14 cellular contexts compared by ENCODE assay signal in genomic region chr19:35122687-35123551, GRCh38. TPM values are rescaled to one million over a fixed set of nuclear protein-coding genes. Genes with fewer than 3 reads are reported as not detected.
A peak's percentile ranks its signal among the peaks of the same experiment; 100 is the strongest.
DNase-seq lines count a peak whose midpoint lies in the region; ATAC-seq, FAIRE-seq and TF ChIP-seq lines count a peak whose summit lies in the region.
"Had no signal": no experiment of that assay in that cellular context is flagged by ENCODE, and none has a peak within 500 bp of the region (broad histone marks: within the 10 kb centered on the region; RNA-seq: fewer than 3 reads in every experiment).

No MANE protein-coding gene starts in this region.

- no peak overlapping the region for H3K4me3 Mint-ChIP-seq in activated T-cell treated with anti-CD3 and anti-CD28 coated beads, Interleukin-2, amount 50 U/mL, for 4 hours

- TF ChIP-seq CTCF in A549 (IDR thresholded peaks at IDR 0.05) (no peak), PC-3 (conservative IDR thresholded peaks at IDR 0.05; ENCODE audit: low read depth, low read length) (no peak)

- no peaks in the 10 kb centered on the region for H3F3A ChIP-seq in PC-3 (ENCODE audit: low read length, unreplicated experiment)

- BruUV-seq in PC-3 (replicated peaks; lab: Mats Ljungman, UMichigan), result no TSS peak

- 81% methylated on average over 19 of the region's 19 CpGs for WGBS in A549 (ENCODE audit: missing lambda C conversion rate)

- H3K9me2 ChIP-seq in PC-3 (replicated peaks; ENCODE audit: low read length), result no peaks in the 10 kb centered on the region

- H3K4me2 ChIP-seq in A549, result no peak overlapping the region
- H3K4me2 ChIP-seq in PC-3 (ENCODE audit: low read length), result no peak overlapping the region

- no peaks in the 10 kb centered on the region for H3K36me3 Mint-ChIP-seq in activated T-cell treated with anti-CD3 and anti-CD28 coated beads, Interleukin-2, amount 50 U/mL, for 4 hours (ENCODE audit: insufficient read depth)

- H3K27ac ChIP-seq in A549 (no peak overlapping the region), PC-3 (ENCODE audit: low read length) (peak overlapping the region; percentile 78), epithelial cell of prostate (peak overlapping the region; percentile 90), rectal smooth muscle tissue (ENCODE audit: low read depth, low read length) (peak overlapping the region; percentile 3)

- no peak for TF ChIP-seq POLR2A in A549 (IDR thresholded peaks at IDR 0.05; ENCODE audit: low read length)

- no peaks in the 10 kb centered on the region for H3K27me3 Mint-ChIP-seq in activated T-cell treated with anti-CD3 and anti-CD28 coated beads, Interleukin-2, amount 50 U/mL, for 4 hours (ENCODE audit: low read depth)

- DNase-seq in A549 (ENCODE audit: low read depth in 1 of 2, low spot score in 1 of 2) (no peak), PC-3 (no peak), epithelial cell of prostate (ENCODE audit: low read depth, low spot score) (no peak), NCI-H82 treated with DMSO at 0.1 percent for 48 hours (lab: John Stamatoyannopoulos, UW; ENCODE audit: unreplicated experiment) (no peak), cortex of kidney (lab: John Stamatoyannopoulos, UW) (no peak)
- DNase-seq in activated T-cell treated with anti-CD3 and anti-CD28 coated beads, Interleukin-2, amount 50 U/mL, for 4 hours, result no peak
- DNase-seq: activated CD4-positive, alpha-beta T cell treated with anti-CD3 and anti-CD28 coated beads for 4 hours; erythroblast; KBM-7; NCI-H187 treated with DMSO at 0.1 percent for 48 hours had no signal

- ATAC-seq in A549, result no peak
- ATAC-seq in PC-3, result no peak
- no peak for ATAC-seq in GM21526 (IDR thresholded peaks at IDR 0.05; ENCODE audit: low FRiP score, unreplicated experiment)
- no peak for ATAC-seq in activated T-cell treated with anti-CD3 and anti-CD28 coated beads, Interleukin-2, amount 50 U/mL, for 4 hours

- H3K9me3 Mint-ChIP-seq in activated T-cell treated with anti-CD3 and anti-CD28 coated beads, Interleukin-2, amount 50 U/mL, for 4 hours, result no peaks in the 10 kb centered on the region
- H3K9me3 Mint-ChIP-seq: activated T-helper 2 cell treated with anti-CD3 and anti-CD28 coated beads, Interferon-gamma antibody, Interleukin-2, Interleukin-4, amounts not matched to agents 10 μg/mL and 5 μg/mL and 100 μg/mL, durations not matched to agents 14 hours and 24 hours and 36 hours had no signal

- H3K9ac ChIP-seq in PC-3 (ENCODE audit: low read length), result peak overlapping the region; percentile 72
- H3K9ac ChIP-seq in rectal smooth muscle tissue (ENCODE audit: low read length), result no peak overlapping the region

- H3K4me1 Mint-ChIP-seq in activated T-cell treated with anti-CD3 and anti-CD28 coated beads, Interleukin-2, amount 50 U/mL, for 4 hours (ENCODE audit: low read depth), result peaks cover 11% of the 10 kb centered on the region

- no peaks in the 10 kb centered on the region for H4K20me1 ChIP-seq in PC-3 (ENCODE audit: low read length)

- H3K4me1 ChIP-seq in A549, result peaks cover 22% of the 10 kb centered on the region
- peaks cover 58% of the 10 kb centered on the region for H3K4me1 ChIP-seq in PC-3 (ENCODE audit: insufficient read depth, low read length)
- H3K4me1 ChIP-seq in rectal smooth muscle tissue (ENCODE audit: control insufficient read depth, insufficient read depth, low read length), result peaks cover 7% of the 10 kb centered on the region

- intact Hi-C loops in PC-3 (cut with micrococcal nuclease), result no loop called here

- peaks cover 3% of the 10 kb centered on the region; the same call in 1 of the 2 replicates for H3K36me3 ChIP-seq in PC-3 (ENCODE audit: low read depth, low read length)
- no peaks in the 10 kb centered on the region for H3K36me3 ChIP-seq in rectal smooth muscle tissue (ENCODE audit: control insufficient read depth, insufficient read depth, low read length)

- 0 out of 2 replicates have a peak, but pooled peaks cover 6% of the 10 kb centered on the region for H3K79me2 ChIP-seq in PC-3 (ENCODE audit: low read length)

- POLR2A ChIA-PET in A549 (lab: Yijun Ruan, JAX), result no interaction called here
- POLR2A ChIA-PET in PC-3 (lab: Charles Lee; ENCODE audit: unreplicated experiment), result no interaction called here

- H3K4me3 ChIP-seq in A549, result no peak overlapping the region
- H3K4me3 ChIP-seq in PC-3 (ENCODE audit: low read length), result no peak overlapping the region
- no peak overlapping the region for H3K4me3 ChIP-seq in rectal smooth muscle tissue (ENCODE audit: low read length)

- CTCF ChIA-PET in A549 (lab: Yijun Ruan, JAX) (interaction anchor here (0.6 to 7.6 kb wide), 9 partner anchors 7 to 387 kb away, joined by 3 to 145 read pairs (median 4); partner anchors contain the start of genes FXYD1, FXYD3 and LGI4), PC-3 (lab: Charles Lee) (no interaction called here)

- peak; percentile 18 for FAIRE-seq in A549 (lab: Jason Lieb, UNC)

- TF ChIP-seq RAD21 in A549 (conservative IDR thresholded peaks at IDR 0.05 in 1 of 2, IDR thresholded peaks at IDR 0.05 in 1 of 2), result no peak

- H3K9me3 ChIP-seq in A549, result no peaks in the 10 kb centered on the region
- no peaks in the 10 kb centered on the region for H3K9me3 ChIP-seq in PC-3 (ENCODE audit: low read length)

- H3K27me3 ChIP-seq in PC-3 (ENCODE audit: low read length) (no peaks in the 10 kb centered on the region), rectal smooth muscle tissue (ENCODE audit: control insufficient read depth, insufficient read depth, low read length) (no peaks in the 10 kb centered on the region)

- TF ChIP-seq EP300 in A549 (IDR thresholded peaks at IDR 0.05), result no peak

- H2AFZ ChIP-seq in PC-3 (ENCODE audit: low read length), result no peak overlapping the region

TF ChIP-seq in A549, 52 proteins besides CTCF, POLR2A, EP300 and RAD21:
- TF ChIP-seq CEBPB (IDR thresholded peaks at IDR 0.05), result peak in 1 of 2 experiments; percentile 53; a peak in 1 of 4 replicates
- TF ChIP-seq HOXB5 (CRISPR knock-in tag; IDR thresholded peaks at IDR 0.05), result no peak
TF ChIP-seq in A549: peak in this region for 1.

RNA-seq across cellular contexts. Expression of gene FXYD3, which starts 7.3 kb away (rescaled TPM):
- polyA plus RNA-seq in A549 (2011; rRNA removed) (0.32 and 0.46 TPM in 2 replicates), A549 (2017; fragmentation: RNase III; extraction: RNeasy Plus Mini Kit Qiagen cat#74134 plus additional on column Dnase treatment) (0.16 TPM in 1 of 3 replicates, not detected in the others)
- 0.05 and 0.07 TPM in 2 replicates for polyA plus RNA-seq in A549 (2012; cell fraction: cytosol; rRNA removed)
- 0.17 TPM in 1 of 2 replicates, not detected in the other for polyA plus RNA-seq in A549 (2012; cell fraction: nucleus; rRNA removed)
- polyA minus RNA-seq in A549 (2011; rRNA and poly(A)+ RNA removed), result not detected in 2 replicates
- total RNA-seq in PC-3 (2014; rRNA removed), result 48.7 and 61.6 TPM in 2 replicates
- total RNA-seq in activated T-cell treated with anti-CD3 and anti-CD28 coated beads, Interleukin-2, amount 50 U/mL, for 4 hours, result under 1 TPM; 0.23 to 0.63 (median 0.41) TPM
- total RNA-seq: activated T-helper 2 cell treated with anti-CD3 and anti-CD28 coated beads, Interferon-gamma antibody, Interleukin-2, Interleukin-4, amounts not matched to agents 10 μg/mL and 5 μg/mL and 100 μg/mL, durations not matched to agents 14 hours and 24 hours and 36 hours; G401 had no signal

RNA-seq across cellular contexts. Expression of gene LGI4, which starts 11.9 kb away (rescaled TPM):
- polyA plus RNA-seq in A549 (2011; rRNA removed) (0.06 and 0.13 TPM in 2 replicates), A549 (2017; fragmentation: RNase III; extraction: RNeasy Plus Mini Kit Qiagen cat#74134 plus additional on column Dnase treatment) (0.09 to 0.16 TPM (median 0.12 TPM) in 3 replicates)
- polyA plus RNA-seq in A549 (2012; cell fraction: cytosol; rRNA removed), result 0.06 and 0.09 TPM in 2 replicates
- 0.92 and 1.1 TPM in 2 replicates for polyA plus RNA-seq in A549 (2012; cell fraction: nucleus; rRNA removed)
- 0.21 and 0.29 TPM in 2 replicates for polyA minus RNA-seq in A549 (2011; rRNA and poly(A)+ RNA removed)
- total RNA-seq in PC-3 (2014; rRNA removed), result 0.22 TPM in 1 of 2 replicates, not detected in the other
- under 1 TPM in 1 of 3 donors, not detected in 2; 0.14 TPM for total RNA-seq in activated T-cell treated with anti-CD3 and anti-CD28 coated beads, Interleukin-2, amount 50 U/mL, for 4 hours

RNA-seq across cellular contexts. Expression of gene FXYD1, which starts 15.7 kb away (rescaled TPM):
- not detected in 2 replicates for polyA plus RNA-seq in A549 (2011; rRNA removed)
- polyA plus RNA-seq in A549 (2012; cell fraction: cytosol; rRNA removed), result 0.06 and 0.13 TPM in 2 replicates
- polyA plus RNA-seq in A549 (2012; cell fraction: nucleus; rRNA removed), result 0.10 and 0.13 TPM in 2 replicates
- not detected in 3 replicates for polyA plus RNA-seq in A549 (2017; fragmentation: RNase III; extraction: RNeasy Plus Mini Kit Qiagen cat#74134 plus additional on column Dnase treatment)
- not detected in 2 replicates for polyA minus RNA-seq in A549 (2011; rRNA and poly(A)+ RNA removed)
- total RNA-seq in PC-3 (2014; rRNA removed), result not detected in 2 replicates
- total RNA-seq in activated T-cell treated with anti-CD3 and anti-CD28 coated beads, Interleukin-2, amount 50 U/mL, for 4 hours, result 1 to 10 TPM in 2 of 3 donors, under 1 TPM in 1; 0.95 to 1.6 (median 1.4) TPM
- total RNA-seq: G401 had no signal

RNA-seq across cellular contexts. Expression of gene FXYD7, which starts 20.1 kb away (rescaled TPM):
- polyA plus RNA-seq in A549 (2011; rRNA removed), result not detected in 2 replicates
- polyA plus RNA-seq in A549 (2012; cell fraction: cytosol; rRNA removed), result 0.20 and 0.21 TPM in 2 replicates
- 0.09 and 0.12 TPM in 2 replicates for polyA plus RNA-seq in A549 (2012; cell fraction: nucleus; rRNA removed)
- polyA plus RNA-seq in A549 (2017; fragmentation: RNase III; extraction: RNeasy Plus Mini Kit Qiagen cat#74134 plus additional on column Dnase treatment), result 0.15 TPM in 1 of 3 replicates, not detected in the others
- not detected in 2 replicates for polyA minus RNA-seq in A549 (2011; rRNA and poly(A)+ RNA removed)
- not detected in 2 replicates for total RNA-seq in PC-3 (2014; rRNA removed)
- total RNA-seq in activated T-cell treated with anti-CD3 and anti-CD28 coated beads, Interleukin-2, amount 50 U/mL, for 4 hours, result under 1 TPM in 1 of 3 donors, not detected in 2; 0.48 TPM
- total RNA-seq: activated T-helper 2 cell treated with anti-CD3 and anti-CD28 coated beads, Interferon-gamma antibody, Interleukin-2, Interleukin-4, amounts not matched to agents 10 μg/mL and 5 μg/mL and 100 μg/mL, durations not matched to agents 14 hours and 24 hours and 36 hours; G401 had no signal

RNA-seq across cellular contexts. Expression of gene FXYD5, which starts 31.6 kb away (rescaled TPM):
- polyA plus RNA-seq in A549 (2011; rRNA removed), result 70.8 and 77.3 TPM in 2 replicates
- 191 and 198 TPM in 2 replicates for polyA plus RNA-seq in A549 (2012; cell fraction: cytosol; rRNA removed)
- polyA plus RNA-seq in A549 (2012; cell fraction: nucleus; rRNA removed), result 126 and 158 TPM in 2 replicates
- polyA plus RNA-seq in A549 (2017; fragmentation: RNase III; extraction: RNeasy Plus Mini Kit Qiagen cat#74134 plus additional on column Dnase treatment), result 106 to 116 TPM (median 113 TPM) in 3 replicates
- polyA minus RNA-seq in A549 (2011; rRNA and poly(A)+ RNA removed), result 154 and 174 TPM in 2 replicates
- total RNA-seq in PC-3 (2014; rRNA removed), result 114 and 123 TPM in 2 replicates
- total RNA-seq in activated T-cell treated with anti-CD3 and anti-CD28 coated beads, Interleukin-2, amount 50 U/mL, for 4 hours, result 100 to 1,000 TPM; 363 to 466 (median 421) TPM
- total RNA-seq: G401 had no signal

Comparison
In these comparisons a context has a peak if more than half of its experiments do, and no peak if none do; other contexts are left out.
1. H3K27ac ChIP-seq: peak in PC-3 (single experiment), epithelial cell of prostate (single experiment) and rectal smooth muscle tissue (single experiment); none in A549 (0 of 2).
2. RNA of gene FXYD3, which starts 7.3 kb away (total RNA-seq): 48.7 to 61.6 TPM in PC-3; 0.23 to 0.63 TPM in activated T-cell treated with anti-CD3 and anti-CD28 coated beads, Interleukin-2, amount 50 U/mL, for 4 hours; every median in the first group is over 10 times any median in the second.